ENCODE assay signal across 1 cellular context in genomic region chr5:32138839-32139493, GRCh38.
TF ChIP-seq lines count a peak whose summit lies in the region.

No MANE protein-coding gene starts in this region.

TF ChIP-seq in SK-N-SH, 30 proteins besides CTCF, POLR2A, EP300 and RAD21 (continued from another document):
- no peak for TF ChIP-seq CHD2 (IDR thresholded peaks at IDR 0.05; ENCODE audit: low read length, partially characterized antibody)
- TF ChIP-seq NFIC (IDR thresholded peaks at IDR 0.05; ENCODE audit: borderline replicate concordance), result no peak
- no peak for TF ChIP-seq ZBTB33 (IDR thresholded peaks at IDR 0.05; ENCODE audit: borderline replicate concordance, low read depth)
- no peak for TF ChIP-seq NRF1 (IDR thresholded peaks at IDR 0.05; ENCODE audit: low read depth, low read length)
TF ChIP-seq in SK-N-SH: peak in this region for 0.
